ENCODE assay signal across 24 cellular contexts in genomic region chr1:3148171-3148570, GRCh38.
"Had no signal": no experiment of that assay in that cellular context is flagged by ENCODE, and none has a peak within 500 bp of the region (broad histone marks: within the 10 kb centered on the region; RNA-seq: fewer than 3 reads in every experiment).

No MANE protein-coding gene starts in this region.

- H3K27me3 ChIP-seq: testis, thyroid gland, tibial artery, upper lobe of left lung, upper lobe of right lung, vagina had no signal

- H3K36me3 ChIP-seq: stomach, suprapubic skin, thoracic aorta, thyroid gland, tibial artery, tibial nerve, transverse colon, upper lobe of left lung, upper lobe of right lung, uterus, vagina had no signal

- H3K27ac ChIP-seq: stomach, suprapubic skin, testis, thoracic aorta, thyroid gland, transverse colon, upper lobe of left lung, upper lobe of right lung, uterus, vagina had no signal

- H3K4me3 ChIP-seq: stomach, suprapubic skin, testis, thoracic aorta, thyroid gland, tibial artery, tibial nerve, transverse colon, upper lobe of left lung, upper lobe of right lung, uterus, vagina had no signal

- H3K9me3 ChIP-seq: stomach, suprapubic skin, testis, thoracic aorta, thyroid gland, tibial artery, tibial nerve, transverse colon, upper lobe of left lung, upper lobe of right lung, uterus, vagina had no signal

- DNase-seq: stimulated activated CD4-positive, alpha-beta T cell treated with anti-CD3 and anti-CD28 coated beads, Interleukin-2, amount 100 ng/mL, for 48 hours; stimulated activated CD4-positive, alpha-beta T cell treated with anti-CD3 and anti-CD28 coated beads, Interleukin-4, amount 100 ng/mL, for 1 hour; stimulated activated CD4-positive, alpha-beta T cell treated with anti-CD3 and anti-CD28 coated beads, Interleukin-4, amount 100 ng/mL, for 24 hours; stimulated activated CD4-positive, alpha-beta T cell treated with anti-CD3 and anti-CD28 coated beads, Interleukin-4, amount 100 ng/mL, for 4 hours; stimulated activated CD8-positive, alpha-beta memory T cell treated with anti-CD3 and anti-CD28 coated beads, Interleukin-4, amount 100 ng/mL, for 48 hours; stimulated activated naive B cell treated with anti-CD40 and anti-IgM and Interleukin-4, amounts not matched to agents 10 μg/mL and 1 μg/mL and 100 μg/mL, for 72 hours; stimulated activated naive CD4-positive, alpha-beta T cell; stimulated activated naive CD4-positive, alpha-beta T cell treated with Interleukin-2 at 50 U/mL for 16 hours; stimulated activated naive CD8-positive, alpha-beta T cell treated with anti-CD3 and anti-CD28 coated beads, Interleukin-15, amount 100 ng/mL, for 72 hours; stimulated activated naive CD8-positive, alpha-beta T cell treated with anti-CD3 and anti-CD28 coated beads, Interleukin-15, Interleukin-2, amounts not matched to agents 100 U/mL and 50 U/mL, for 24 hours; stomach; substantia nigra; testis; thyroid gland; tibial artery; transverse colon; trophoblast cell; upper lobe of right lung; uterus had no signal

- H3K4me1 ChIP-seq: suprapubic skin, transverse colon, upper lobe of left lung, upper lobe of right lung, uterus, vagina had no signal
